ENCODE assay signal across 10 cellular contexts in the genomic region with DNA sequence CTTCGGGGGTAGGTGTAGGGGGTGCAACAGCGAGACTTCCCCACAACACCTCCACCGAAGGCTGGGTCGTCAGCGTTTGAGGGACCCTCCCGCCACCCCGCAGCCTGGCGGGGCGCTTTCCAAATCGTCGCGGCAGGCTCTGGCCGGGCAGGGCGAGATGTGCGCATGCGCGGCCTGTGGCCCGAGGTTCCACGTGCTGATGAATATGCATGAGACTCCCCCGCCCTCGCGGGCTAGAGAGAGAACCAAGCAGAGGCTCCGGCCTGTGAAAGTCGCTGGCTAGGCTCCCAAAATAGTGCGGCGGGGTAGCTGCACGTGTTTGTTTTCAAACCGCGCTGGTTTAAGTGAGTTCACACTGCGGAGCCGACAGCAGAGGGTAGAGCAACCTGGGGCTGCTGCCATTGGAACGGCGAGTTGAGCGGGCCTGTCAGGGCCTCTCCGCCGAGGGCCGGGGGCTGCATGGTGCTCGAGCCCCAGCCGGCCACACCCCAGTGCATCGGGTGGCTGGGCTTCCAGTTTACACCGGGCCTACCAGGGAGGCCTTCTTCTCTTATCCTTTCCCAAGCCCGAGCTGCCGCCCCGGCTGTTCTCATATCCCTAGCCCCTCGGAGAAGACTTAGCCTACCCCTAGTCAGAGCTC. TPM values are rescaled to one million over a fixed set of nuclear protein-coding genes. Genes with fewer than 3 reads are reported as not detected.
DNase-seq lines count a peak whose midpoint lies in the region; ATAC-seq and TF ChIP-seq lines count a peak whose summit lies in the region.
"Had no signal": no experiment of that assay in that cellular context is flagged by ENCODE, and none has a peak within 500 bp of the region (broad histone marks: within the 10 kb centered on the region; RNA-seq: fewer than 3 reads in every experiment).

No MANE protein-coding gene starts in this region.

- intact Hi-C loops in Right ventricle myocardium inferior (cut with DNase I) (no loop called here), heart left ventricle (cut with DNase I) (loop anchor here in 1 of 10 donors (10.0 kb wide), 1 partner anchor 54 kb away; no protein-coding TSS in a partner anchor), tibial artery (cut with DNase I; ENCODE audit: low total_unique reads) (no loop called here)

- peaks cover 47% of the 10 kb centered on the region for H3K4me1 Mint-ChIP-seq in chondrocyte (ENCODE audit: low read depth)

- peak; percentile 62 for DNase-seq in Right ventricle myocardium inferior (ENCODE audit: missing footprints)
- DNase-seq in heart left ventricle = no peak
- peak; percentile 96 for DNase-seq in chondrocyte (ENCODE audit: low spot score)
- DNase-seq in lung microvascular endothelial cell (ENCODE audit: low read depth in 2 of 2) = peak; percentile 23 to 24
- peak in 1 of 2 donors; percentile 87 for DNase-seq in upper lobe of left lung
- no peak for DNase-seq in tibial artery
- DNase-seq: stimulated activated naive CD4-positive, alpha-beta T cell treated with Interleukin-2 at 50 U/mL for 16 hours had no signal

- H3K27ac ChIP-seq in heart left ventricle (no peak overlapping the region), upper lobe of left lung (no peak overlapping the region), tibial artery (no peak overlapping the region)
- H3K27ac ChIP-seq: BLaER1 treated with 17β-estradiol and CSF1 and Interleukin-3, amounts not matched to agents 10 nM and 100 nM had no signal

- peaks cover 60% of the 10 kb centered on the region for H3K27me3 Mint-ChIP-seq in chondrocyte (ENCODE audit: low read depth)

- peak overlapping the region; percentile 51 for H3K27ac Mint-ChIP-seq in chondrocyte (ENCODE audit: unreplicated experiment)

- H3K9me3 Mint-ChIP-seq in chondrocyte (ENCODE audit: low read depth) = no peaks in the 10 kb centered on the region

- TF ChIP-seq CTCF in heart left ventricle (IDR thresholded peaks at IDR 0.05) = no peak
- peak; percentile 17 for TF ChIP-seq CTCF in chondrocyte (IDR thresholded peaks at IDR 0.05)
- TF ChIP-seq CTCF in upper lobe of left lung (IDR thresholded peaks at IDR 0.05) = no peak
- TF ChIP-seq CTCF in tibial artery (IDR thresholded peaks at IDR 0.05) = no peak

- 2 to 5% (median 4%) methylated on average over 26 to 45 of the region's 45 CpGs for WGBS in heart left ventricle, 4 donors
- 7% methylated on average over 11 to 41 of the region's 45 CpGs for WGBS in upper lobe of left lung, 2 donors

- peaks cover 2% of the 10 kb centered on the region for H3K36me3 Mint-ChIP-seq in chondrocyte (ENCODE audit: low read depth)

- no peak for TF ChIP-seq EP300 in upper lobe of left lung (IDR thresholded peaks at IDR 0.05)

- H3K4me3 Mint-ChIP-seq in chondrocyte (ENCODE audit: unreplicated experiment) = peak overlapping the region; percentile 69

- H3K9me3 ChIP-seq in heart left ventricle (peaks cover 0 to 6% (median 0%) of the 10 kb centered on the region in 12 donors), upper lobe of left lung (peaks cover 0 to 3% (median 0%) of the 10 kb centered on the region in 4 donors), tibial artery (peaks cover 0 to 6% (median 0%) of the 10 kb centered on the region in 3 donors)

- H3K4me1 ChIP-seq in heart left ventricle (peaks cover 4 to 31% (median 8%) of the 10 kb centered on the region in 12 donors), upper lobe of left lung (peaks cover 7 to 12% (median 10%) of the 10 kb centered on the region in 4 donors), tibial artery (peaks cover 0 to 25% (median 15%) of the 10 kb centered on the region in 4 donors)
- H3K4me1 ChIP-seq: BLaER1 treated with 17β-estradiol and CSF1 and Interleukin-3, amounts not matched to agents 10 nM and 100 nM had no signal

- ATAC-seq in Right ventricle myocardium inferior = no peak
- ATAC-seq in heart left ventricle = no peak
- ATAC-seq in upper lobe of left lung (ENCODE audit: low FRiP score in 2 of 2) = peak in 1 of 2 donors; percentile 49
- no peak for ATAC-seq in GM21786 (IDR thresholded peaks at IDR 0.05; ENCODE audit: unreplicated experiment)
- no peak for ATAC-seq in GM18873 (IDR thresholded peaks at IDR 0.05; ENCODE audit: low FRiP score, unreplicated experiment)

- TF ChIP-seq POLR2A in heart left ventricle (IDR thresholded peaks at IDR 0.05) (no peak), upper lobe of left lung (IDR thresholded peaks at IDR 0.05) (no peak)

- peak overlapping the region in 6 of 12 donors; percentile 1 to 29 (median 12) for H3K4me3 ChIP-seq in heart left ventricle
- H3K4me3 ChIP-seq in upper lobe of left lung = peak overlapping the region in 3 of 4 donors; percentile 4 to 22 (median 20)
- H3K4me3 ChIP-seq in tibial artery = peak overlapping the region in 1 of 2 donors; percentile 40
- H3K4me3 ChIP-seq: BLaER1 treated with 17β-estradiol and CSF1 and Interleukin-3, amounts not matched to agents 10 nM and 100 nM had no signal

- peaks cover 66 to 100% (median 97%) of the 10 kb centered on the region in 9 donors for H3K27me3 ChIP-seq in heart left ventricle
- peaks cover 0 to 63% (median 36%) of the 10 kb centered on the region in 4 donors for H3K27me3 ChIP-seq in upper lobe of left lung
- peaks cover 0 to 94% of the 10 kb centered on the region in 2 donors for H3K27me3 ChIP-seq in tibial artery

- H3K36me3 ChIP-seq in heart left ventricle = no peaks in the 10 kb centered on the region
- H3K36me3 ChIP-seq in upper lobe of left lung = no peaks in the 10 kb centered on the region
- H3K36me3 ChIP-seq in tibial artery = no peaks in the 10 kb centered on the region
- H3K36me3 ChIP-seq: BLaER1 treated with 17β-estradiol and CSF1 and Interleukin-3, amounts not matched to agents 10 nM and 100 nM had no signal

RNA-seq across cellular contexts. Expression of gene ZIC1, which starts 10.0 kb away (rescaled TPM):
- total RNA-seq in Right ventricle myocardium inferior = not detected
- total RNA-seq in heart left ventricle = under 1 TPM in 1 of 9 donors, not detected in 8; 0.42 TPM
- not detected for polyA plus RNA-seq in heart left ventricle
- total RNA-seq in chondrocyte = 8.8 to 57.3 TPM (median 12.8 TPM) in 3 replicates
- total RNA-seq in lung microvascular endothelial cell = not detected in 2 replicates
- not detected for total RNA-seq in upper lobe of left lung

RNA-seq across cellular contexts. Expression of gene ZIC4, which starts 12.8 kb away (rescaled TPM):
- not detected for total RNA-seq in Right ventricle myocardium inferior
- total RNA-seq in heart left ventricle = not detected
- polyA plus RNA-seq in heart left ventricle = not detected
- 1.7 to 10.2 TPM (median 1.7 TPM) in 3 replicates for total RNA-seq in chondrocyte
- total RNA-seq in lung microvascular endothelial cell = not detected in 2 replicates
- total RNA-seq in upper lobe of left lung = not detected

Comparison
In these comparisons a context has a peak if more than half of its experiments do, and no peak if none do; other contexts are left out.
1. DNase-seq: peak in Right ventricle myocardium inferior (single experiment), chondrocyte (single experiment) and lung microvascular endothelial cell (2 of 2); none in heart left ventricle (0 of 5) and tibial artery (0 of 2).